Comparison of ENCODE assay signal across 15 cellular contexts in the genomic region with DNA sequence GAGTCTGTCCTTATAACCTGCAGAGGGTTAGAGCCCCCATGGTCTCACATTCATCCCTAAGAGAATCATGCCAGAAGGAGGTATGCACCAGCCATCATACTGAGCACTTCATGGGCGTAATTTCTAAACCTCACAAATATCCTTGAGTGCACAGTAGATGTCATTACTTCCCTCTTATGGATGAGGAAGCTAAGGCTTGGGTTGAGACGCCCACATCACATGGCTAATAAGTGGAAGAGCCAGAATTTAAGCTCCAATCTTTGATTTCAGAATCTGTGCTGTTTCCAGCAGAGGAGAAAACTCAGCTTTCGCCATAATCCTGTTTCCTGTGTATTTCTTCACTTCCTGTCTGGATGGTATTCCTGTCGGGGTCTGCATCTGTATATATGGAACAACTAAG. TPM values are rescaled to one million over a fixed set of nuclear protein-coding genes. Genes with fewer than 3 reads are reported as not detected.
DNase-seq lines count a peak whose midpoint lies in the region; ATAC-seq and TF ChIP-seq lines count a peak whose summit lies in the region.
"Had no signal": no experiment of that assay in that cellular context is flagged by ENCODE, and none has a peak within 500 bp of the region (broad histone marks: within the 10 kb centered on the region; RNA-seq: fewer than 3 reads in every experiment).

No MANE protein-coding gene starts in this region.

- no peak for DNase-seq in activated T-cell treated with anti-CD3 and anti-CD28 coated beads, Interleukin-2, amount 50 U/mL, for 24 hours
- DNase-seq in activated T-cell treated with anti-CD3 and anti-CD28 coated beads for 4 hours (no peak), activated B cell treated with CpG ODN at 0.5 μM for 24 hours (no peak), lung (ENCODE audit: low spot score) (peak; percentile 28), thyroid gland (no peak), BE2C (no peak), left ventricle myocardium superior (no peak)
- DNase-seq: activated effector memory CD4-positive, alpha-beta T cell treated with Interleukin-2 at 50 U/mL for 16 hours; cerebellar nuclear complex; pancreas; PC-9; stimulated activated CD4-positive, alpha-beta T cell treated with anti-CD3 and anti-CD28 coated beads, Interleukin-4, amount 100 ng/mL, for 1 hour had no signal

- H3K4me3 Mint-ChIP-seq in activated T-cell treated with anti-CD3 and anti-CD28 coated beads, Interleukin-2, amount 50 U/mL, for 24 hours, result no peak overlapping the region
- peak overlapping the region; percentile 79 for H3K4me3 Mint-ChIP-seq in activated B cell treated with CpG ODN at 0.5 μM for 24 hours

- H3K4me1 ChIP-seq in lung (ENCODE audit: control insufficient read depth in 2 of 2, insufficient read depth in 2 of 2, low read length in 2 of 2) (peaks cover 2 to 3% of the 10 kb centered on the region in 2 donors), thyroid gland (peaks cover 13 to 43% of the 10 kb centered on the region in 2 donors), BE2C (peaks cover 41% of the 10 kb centered on the region)

- POLR2A ChIA-PET in activated B cell treated with CpG ODN at 0.5 μM for 24 hours (lab: Charles Lee), result interaction anchor here (0.6 to 10.6 kb wide), 9 partner anchors 9 to 271 kb away, joined by 3 to 158 read pairs (median 5); a partner anchor contains a TSS

- peaks cover 80% of the 10 kb centered on the region for H3K36me3 Mint-ChIP-seq in activated T-cell treated with anti-CD3 and anti-CD28 coated beads, Interleukin-2, amount 50 U/mL, for 24 hours (ENCODE audit: low read depth)
- peaks cover 70% of the 10 kb centered on the region for H3K36me3 Mint-ChIP-seq in activated B cell treated with CpG ODN at 0.5 μM for 24 hours (ENCODE audit: low read depth)

- CTCF ChIA-PET in activated B cell treated with CpG ODN at 0.5 μM for 24 hours (lab: Charles Lee), result interaction anchor here (0.9 to 14.5 kb wide), 7 partner anchors 50 to 382 kb away, joined by 3 to 338 read pairs (median 7); a partner anchor contains a TSS

- H3K4me3 ChIP-seq in lung (no peak overlapping the region), thyroid gland (replicated peaks in 1 of 3) (no peak overlapping the region), BE2C (ENCODE audit: low read depth, low read length) (no peak overlapping the region)
- H3K4me3 ChIP-seq: pancreas, PC-9, suprapubic skin had no signal

- no peaks in the 10 kb centered on the region for H3K27me3 Mint-ChIP-seq in activated T-cell treated with anti-CD3 and anti-CD28 coated beads, Interleukin-2, amount 50 U/mL, for 24 hours
- H3K27me3 Mint-ChIP-seq in activated B cell treated with CpG ODN at 0.5 μM for 24 hours, result no peaks in the 10 kb centered on the region

- intact Hi-C loops in activated B cell treated with CpG ODN at 0.5 μM for 24 hours (cut with micrococcal nuclease), result loop anchor here (10.0 kb wide), 1 partner anchor 1007 kb away; a partner anchor contains a TSS
- intact Hi-C loops in thyroid gland (cut with DNase I), result loop anchor here (10.0 kb wide), 1 partner anchor 237 kb away; no protein-coding TSS in a partner anchor
- intact Hi-C loops in left ventricle myocardium superior (cut with micrococcal nuclease), result loop anchor here (10.0 kb wide), 1 partner anchor 387 kb away; no protein-coding TSS in a partner anchor

- H3K27me3 ChIP-seq in lung (ENCODE audit: control insufficient read depth, insufficient read depth) (no peaks in the 10 kb centered on the region), thyroid gland (no peaks in the 10 kb centered on the region), BE2C (no peaks in the 10 kb centered on the region)
- H3K27me3 ChIP-seq: pancreas, suprapubic skin had no signal

- H3K9me3 ChIP-seq in lung (ENCODE audit: control insufficient read depth in 2 of 2, insufficient read depth in 1 of 2, low read length in 1 of 2) (no peaks in the 10 kb centered on the region), thyroid gland (no peaks in the 10 kb centered on the region), BE2C (no peaks in the 10 kb centered on the region)
- H3K9me3 ChIP-seq: pancreas, suprapubic skin had no signal

- no peaks in the 10 kb centered on the region for H3K9me3 Mint-ChIP-seq in activated T-cell treated with anti-CD3 and anti-CD28 coated beads, Interleukin-2, amount 50 U/mL, for 24 hours
- H3K9me3 Mint-ChIP-seq in activated B cell treated with CpG ODN at 0.5 μM for 24 hours, result no peaks in the 10 kb centered on the region

- H3K36me3 ChIP-seq in lung (ENCODE audit: control insufficient read depth in 2 of 2, insufficient read depth in 2 of 2, low read length in 2 of 2) (peaks cover 28 to 30% of the 10 kb centered on the region in 2 donors), thyroid gland (peaks cover 34 to 41% of the 10 kb centered on the region in 2 donors), BE2C (peaks cover 48% of the 10 kb centered on the region)

- H3K27ac ChIP-seq in lung (ENCODE audit: low read depth in 1 of 2, low read length in 1 of 2), result no peak overlapping the region
- peak overlapping the region; percentile 32 to 59 (median 42) for H3K27ac ChIP-seq in thyroid gland
- H3K27ac ChIP-seq: PC-9, suprapubic skin had no signal

- H3K4me1 Mint-ChIP-seq in activated T-cell treated with anti-CD3 and anti-CD28 coated beads, Interleukin-2, amount 50 U/mL, for 24 hours (ENCODE audit: low read depth), result peaks cover 87% of the 10 kb centered on the region
- H3K4me1 Mint-ChIP-seq in activated B cell treated with CpG ODN at 0.5 μM for 24 hours, result peaks cover 89% of the 10 kb centered on the region

- peak overlapping the region; percentile 80 for H3K27ac Mint-ChIP-seq in activated T-cell treated with anti-CD3 and anti-CD28 coated beads, Interleukin-2, amount 50 U/mL, for 24 hours
- H3K27ac Mint-ChIP-seq in activated B cell treated with CpG ODN at 0.5 μM for 24 hours, result peak overlapping the region; percentile 97

- 17 to 37% methylated on average over 4 of the region's 4 CpGs for WGBS in lung, 2 donors
- WGBS in thyroid gland, 2 donors, result 76 to 80% methylated on average over 4 of the region's 4 CpGs

- ATAC-seq in activated B cell treated with CpG ODN at 0.5 μM for 24 hours (ENCODE audit: low read depth), result no peak
- peak; percentile 9 for ATAC-seq in lung (ENCODE audit: insufficient read depth, low FRiP score)
- no peak for ATAC-seq in GM21825 (IDR thresholded peaks at IDR 0.05; ENCODE audit: unreplicated experiment)
- no peak for ATAC-seq in left ventricle myocardium superior

- TF ChIP-seq CTCF in activated B cell treated with CpG ODN at 0.5 μM for 24 hours (IDR thresholded peaks at IDR 0.05) (no peak), lung (IDR thresholded peaks at IDR 0.05; ENCODE audit: control extremely low read depth, extremely low read depth) (no peak), thyroid gland (IDR thresholded peaks at IDR 0.05) (no peak), BE2C (IDR thresholded peaks at IDR 0.05; ENCODE audit: low read depth, low read length) (no peak)

- no peak for TF ChIP-seq POLR2A in thyroid gland (IDR thresholded peaks at IDR 0.05)

RNA-seq across cellular contexts. Expression of a gene that starts 5.0 kb away (rescaled TPM):
- total RNA-seq in activated B cell treated with CpG ODN at 0.5 μM for 24 hours (114 and 117 TPM in 2 replicates), lung (10 to 100 TPM; 86.2 to 93.0 TPM), thyroid gland (100 to 1,000 TPM; 229 to 512 (median 248) TPM), left ventricle myocardium superior (468 TPM)
- polyA plus RNA-seq in lung, result 100 to 1,000 TPM in 1 of 2 donors, 10 to 100 TPM in 1; 95.5 to 132 TPM
- 185 TPM for polyA plus RNA-seq in BE2C (2012; ENCODE audit: insufficient read depth, insufficient read length, low read depth)

RNA-seq across cellular contexts. Expression of a gene that starts 6.4 kb away (rescaled TPM):
- total RNA-seq in activated B cell treated with CpG ODN at 0.5 μM for 24 hours, result 88.4 and 107 TPM in 2 replicates
- total RNA-seq in lung, result 100 to 1,000 TPM in 1 of 2 donors, 10 to 100 TPM in 1; 46.5 to 107 TPM
- polyA plus RNA-seq in lung, result 10 to 100 TPM; 12.2 to 23.3 TPM
- total RNA-seq in thyroid gland, result 100 to 1,000 TPM in 1 of 4 donors, 10 to 100 TPM in 3; 64.2 to 117 (median 80.0) TPM
- polyA plus RNA-seq in BE2C (2012; ENCODE audit: insufficient read depth, insufficient read length, low read depth), result 117 TPM
- total RNA-seq in left ventricle myocardium superior, result 24.7 TPM

RNA-seq across cellular contexts. Expression of a gene that starts 30.5 kb away (rescaled TPM):
- total RNA-seq in activated B cell treated with CpG ODN at 0.5 μM for 24 hours, result not detected in 2 replicates
- 10 to 100 TPM; 22.5 to 31.9 TPM for total RNA-seq in lung
- polyA plus RNA-seq in lung, result 10 to 100 TPM; 14.4 to 23.2 TPM
- 10 to 100 TPM in 3 of 4 donors, 1 to 10 TPM in 1; 6.9 to 21.6 (median 15.3) TPM for total RNA-seq in thyroid gland
- 10.9 TPM for polyA plus RNA-seq in BE2C (2012; ENCODE audit: insufficient read depth, insufficient read length, low read depth)
- 1.4 TPM for total RNA-seq in left ventricle myocardium superior
- total RNA-seq: PC-9 had no signal
- polyA plus RNA-seq: keratinocyte had no signal

RNA-seq across cellular contexts. Expression of a gene that starts 52.3 kb away (rescaled TPM):
- total RNA-seq in activated B cell treated with CpG ODN at 0.5 μM for 24 hours (7.7 and 11.2 TPM in 2 replicates), lung (10 to 100 TPM in 1 of 2 donors, 1 to 10 TPM in 1; 4.8 to 17.1 TPM), thyroid gland (10 to 100 TPM in 3 of 4 donors, 1 to 10 TPM in 1; 7.0 to 16.7 (median 10.5) TPM), left ventricle myocardium superior (3.2 TPM)
- 1 to 10 TPM; 3.5 to 9.3 TPM for polyA plus RNA-seq in lung
- 3.9 TPM for polyA plus RNA-seq in BE2C (2012; ENCODE audit: insufficient read depth, insufficient read length, low read depth)

Comparison
In these comparisons a context has a peak if more than half of its experiments do, and no peak if none do; other contexts are left out.
1. H3K27ac ChIP-seq: peak in thyroid gland (3 of 3); none in lung (0 of 2).